ENCODE assay signal across 8 cellular contexts in genomic region chr7:119270045-119270464, GRCh38.
DNase-seq lines count a peak whose midpoint lies in the region; ATAC-seq lines count a peak whose summit lies in the region.

No MANE protein-coding gene starts in this region.

- H3K4me1 Mint-ChIP-seq in activated CD4-positive, alpha-beta memory T cell treated with anti-CD3 and anti-CD28 coated beads for 36 hours (ENCODE audit: low read depth) = no peaks in the 10 kb centered on the region

- intact Hi-C loops in activated CD4-positive, alpha-beta memory T cell treated with anti-CD3 and anti-CD28 coated beads for 36 hours (cut with micrococcal nuclease) = no loop called here
- intact Hi-C loops in head of caudate nucleus (cut with DNase I) = no loop called here
- intact Hi-C loops in sciatic nerve (cut with DNase I) = no loop called here

- no peaks in the 10 kb centered on the region for H3K36me3 Mint-ChIP-seq in activated CD4-positive, alpha-beta memory T cell treated with anti-CD3 and anti-CD28 coated beads for 36 hours

- H3K9me3 Mint-ChIP-seq in activated CD4-positive, alpha-beta memory T cell treated with anti-CD3 and anti-CD28 coated beads for 36 hours = peaks cover 14% of the 10 kb centered on the region

- DNase-seq in activated CD4-positive, alpha-beta T cell treated with anti-CD3 and anti-CD28 coated beads for 48 hours = peak; percentile 36
- DNase-seq in activated CD4-positive, alpha-beta T cell treated with anti-CD3 and anti-CD28 coated beads for 4 hours = no peak
- DNase-seq in NCI-H2196 treated with DMSO at 0.1 percent for 48 hours (lab: John Stamatoyannopoulos, UW; ENCODE audit: unreplicated experiment) (peak; percentile 53), head of caudate nucleus (peak; percentile 30 to 87 (median 62)), sciatic nerve (ENCODE audit: low spot score) (no peak)
- DNase-seq in activated CD4-positive, alpha-beta memory T cell treated with anti-CD3 and anti-CD28 coated beads for 36 hours = peak; percentile 30

- POLR2A ChIA-PET in activated CD4-positive, alpha-beta memory T cell treated with anti-CD3 and anti-CD28 coated beads for 36 hours (lab: Charles Lee) = no interaction called here

- no peaks in the 10 kb centered on the region for H3K27me3 Mint-ChIP-seq in activated CD4-positive, alpha-beta memory T cell treated with anti-CD3 and anti-CD28 coated beads for 36 hours

- CTCF ChIA-PET in activated CD4-positive, alpha-beta memory T cell treated with anti-CD3 and anti-CD28 coated beads for 36 hours (lab: Charles Lee) = interaction anchor here (1.1 kb wide), 1 partner anchor 1456 kb away, joined by 5 read pairs; no protein-coding TSS in a partner anchor

- peak; percentile 98 for ATAC-seq in GM19467 (IDR thresholded peaks at IDR 0.05; ENCODE audit: unreplicated experiment)
- peak; percentile 96 for ATAC-seq in HG03378 (IDR thresholded peaks at IDR 0.05; ENCODE audit: unreplicated experiment)
- ATAC-seq in sciatic nerve = peak; percentile 50

- H3K27ac Mint-ChIP-seq in activated CD4-positive, alpha-beta memory T cell treated with anti-CD3 and anti-CD28 coated beads for 36 hours = no peak overlapping the region

- H3K4me3 Mint-ChIP-seq in activated CD4-positive, alpha-beta memory T cell treated with anti-CD3 and anti-CD28 coated beads for 36 hours = no peak overlapping the region

Comparison
In these comparisons a context has a peak if more than half of its experiments do, and no peak if none do; other contexts are left out.
1. DNase-seq: peak in activated CD4-positive, alpha-beta T cell treated with anti-CD3 and anti-CD28 coated beads for 48 hours (single experiment), NCI-H2196 treated with DMSO at 0.1 percent for 48 hours (single experiment), activated CD4-positive, alpha-beta memory T cell treated with anti-CD3 and anti-CD28 coated beads for 36 hours (single experiment) and head of caudate nucleus (42 of 42); none in activated CD4-positive, alpha-beta T cell treated with anti-CD3 and anti-CD28 coated beads for 4 hours (0 of 2) and sciatic nerve (single experiment).
2. Peak in every context shown above with its lines, with median percentiles within 50 percentile points of each other: ATAC-seq.